38 cellular contexts compared by ENCODE assay signal in the genomic region with DNA sequence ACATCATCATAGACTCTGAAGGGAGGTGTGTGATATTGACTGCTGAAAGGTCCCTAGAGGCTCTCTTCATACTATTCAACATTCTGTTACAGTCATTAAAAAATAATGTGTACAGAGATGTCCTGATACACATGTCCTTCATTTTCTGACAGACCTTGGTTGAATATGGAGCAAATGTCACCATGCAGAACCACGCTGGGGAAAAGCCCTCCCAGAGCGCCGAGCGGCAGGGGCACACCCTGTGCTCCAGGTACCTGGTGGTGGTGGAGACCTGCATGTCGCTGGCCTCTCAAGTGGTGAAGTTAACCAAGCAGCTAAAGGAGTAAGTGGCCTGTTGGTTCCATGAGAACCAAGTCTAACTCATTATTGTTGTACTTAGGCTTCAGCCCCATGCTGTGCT.
"Had no signal": no experiment of that assay in that cellular context is flagged by ENCODE, and none has a peak within 500 bp of the region (broad histone marks: within the 10 kb centered on the region; RNA-seq: fewer than 3 reads in every experiment).

No MANE protein-coding gene starts in this region.

- H3K4me2 ChIP-seq: KMS-11 had no signal

- DNase-seq: Karpas-422, Kasumi-1, KBM-7, KG1, MG63, MM.1S, MV-4-11, NCI-H1048, NCI-H1092, NCI-H1092 treated with DMSO at 0.1 percent for 48 hours, NCI-H1105, NCI-H1105 treated with DMSO at 0.1 percent for 48 hours, NCI-H1417, NCI-H1417 treated with DMSO at 0.1 percent for 48 hours, NCI-H1436, NCI-H1436 treated with DMSO at 0.1 percent for 48 hours, NCI-H146, NCI-H1694, NCI-H1694 treated with DMSO at 0.1 percent for 48 hours, NCI-H187, NCI-H187 treated with DMSO at 0.1 percent for 48 hours, NCI-H1930, NCI-H2029, NCI-H2029 treated with DMSO at 0.1 percent for 48 hours, NCI-H2081, NCI-H2081 treated with DMSO at 0.1 percent for 48 hours, NCI-H2107, NCI-H2171, NCI-H2171 treated with DMSO at 0.1 percent for 48 hours, NCI-H2227 treated with DMSO at 0.1 percent for 48 hours, NCI-H226, NCI-H345, NCI-H446, NCI-H446 treated with DMSO at 0.1 percent for 48 hours, NCI-H510A, NCI-H510A treated with DMSO at 0.1 percent for 48 hours, NCI-H524 had no signal

- H3K36me3 ChIP-seq: MG63 had no signal

- H3K4me3 ChIP-seq: MG63 had no signal

- H3K9me3 ChIP-seq: MG63 had no signal

- H3K27ac ChIP-seq: KMS-11 had no signal

- H3K9ac ChIP-seq: KMS-11 had no signal
